In genomic region chr20:1373614-1374013, GRCh38 we compare ENCODE assay signal across 14 cellular contexts. TPM values are rescaled to one million over a fixed set of nuclear protein-coding genes. Genes with fewer than 3 reads are reported as not detected.
A peak's percentile ranks its signal among the peaks of the same experiment; 100 is the strongest.
DNase-seq lines count a peak whose midpoint lies in the region; ATAC-seq and TF ChIP-seq lines count a peak whose summit lies in the region.
"Had no signal": no experiment of that assay in that cellular context is flagged by ENCODE, and none has a peak within 500 bp of the region (broad histone marks: within the 10 kb centered on the region; RNA-seq: fewer than 3 reads in every experiment).

No MANE protein-coding gene starts in this region.

- ATAC-seq in heart right ventricle = no peak

- TF ChIP-seq POLR2A in testis (IDR thresholded peaks at IDR 0.05) = no peak

- no peaks in the 10 kb centered on the region for H3K9me3 ChIP-seq in heart right ventricle
- no peaks in the 10 kb centered on the region for H3K9me3 ChIP-seq in mesodermal cell (ENCODE audit: control insufficient read depth, low read length)
- no peaks in the 10 kb centered on the region for H3K9me3 ChIP-seq in testis

- peaks cover 0 to 69% (median 19%) of the 10 kb centered on the region in 9 donors for H3K36me3 ChIP-seq in heart right ventricle
- H3K36me3 ChIP-seq in mesodermal cell (ENCODE audit: control insufficient read depth, insufficient read depth, low read length) = peaks cover 79% of the 10 kb centered on the region
- no peaks in the 10 kb centered on the region for H3K36me3 ChIP-seq in testis (ENCODE audit: low read depth, missing control alignments)

- H3K4me3 ChIP-seq in heart right ventricle = no peak overlapping the region
- no peak overlapping the region for H3K4me3 ChIP-seq in mesodermal cell (ENCODE audit: extremely low read depth, insufficient read depth, low read length, poor library complexity, severe bottlenecking)
- no peak overlapping the region for H3K4me3 ChIP-seq in testis

- peak overlapping the region in 9 of 10 donors; percentile 33 to 80 (median 71) for H3K27ac ChIP-seq in heart right ventricle
- H3K27ac ChIP-seq in mesodermal cell (ENCODE audit: low read depth, low read length, severe bottlenecking) = peak overlapping the region; percentile 10
- no peak overlapping the region for H3K27ac ChIP-seq in testis

- H3K27me3 ChIP-seq in heart right ventricle (no peaks in the 10 kb centered on the region), testis (no peaks in the 10 kb centered on the region)

- TF ChIP-seq CTCF in heart right ventricle (IDR thresholded peaks at IDR 0.05) = no peak
- no peak for TF ChIP-seq CTCF in testis (IDR thresholded peaks at IDR 0.05)

- 17 to 23% methylated on average over 4 of the region's 4 CpGs for WGBS in heart right ventricle, 2 donors
- WGBS in mesodermal cell (ENCODE audit: insufficient coverage in 2 of 2), 2 experiments = 95 to 100% methylated on average over 4 of the region's 4 CpGs
- 64 to 70% methylated on average over 4 of the region's 4 CpGs for WGBS in testis, 2 donors

- DNase-seq in heart right ventricle (peak in 1 of 2 donors; percentile 4), cardiac septum (ENCODE audit: low spot score) (no peak), dermis blood vessel endothelial cell (peak; percentile 64), testis (peak; percentile 32), posterior vena cava (ENCODE audit: low spot score) (no peak), GM19238 (ENCODE audit: insufficient read length, low spot score) (no peak)
- no peak for DNase-seq in stimulated activated naive CD4-positive, alpha-beta T cell treated with Interleukin-2 at 50 U/mL for 16 hours (lab: John Stamatoyannopoulos, UW)
- DNase-seq: aorta, EL, HCEC 1CT, NCI-H1105 treated with DMSO at 0.1 percent for 48 hours, NCI-H345, T-helper 9 cell had no signal

- H3K4me1 ChIP-seq in heart right ventricle (peaks cover 29 to 94% (median 88%) of the 10 kb centered on the region in 9 donors), mesodermal cell (ENCODE audit: control insufficient read depth, insufficient read depth, low read length, poor library complexity, severe bottlenecking) (peaks cover 53% of the 10 kb centered on the region), testis (peaks cover 7% of the 10 kb centered on the region)

- intact Hi-C loops in heart right ventricle (cut with DNase I) (loop anchor here in 4 of 10 donors (2.0 to 5.0 kb wide), 3 partner anchors 36 to 47 kb away; partner anchors contain the start of gene SDCBP2 (in 2 of the 4)), cardiac septum (cut with DNase I) (loop anchor here (2.0 kb wide), 1 partner anchor 37 kb away; no protein-coding TSS in a partner anchor), testis (cut with DNase I; ENCODE audit: low total_unique reads) (no loop called here), posterior vena cava (cut with DNase I) (no loop called here)

RNA-seq across cellular contexts. Expression of gene FKBP1A, which starts 19.2 kb away (rescaled TPM):
- total RNA-seq in heart right ventricle (100 to 1,000 TPM; 112 to 276 (median 140) TPM), cardiac septum (163 TPM), dermis blood vessel endothelial cell (269 and 390 TPM in 2 replicates), testis (100 to 1,000 TPM in 1 of 2 donors, 10 to 100 TPM in 1; 90.9 to 122 TPM), posterior vena cava (100 to 1,000 TPM; 239 to 274 TPM)
- polyA plus RNA-seq in heart right ventricle (100 to 1,000 TPM; 110 to 311 TPM), testis (ENCODE audit: insufficient read depth, low read depth, low replicate concordance) (182 TPM)
- 453 TPM for polyA plus RNA-seq in mesodermal cell (2013, experiment 1 of 2)
- polyA plus RNA-seq in mesodermal cell (2013, experiment 2 of 2) = 406 TPM

RNA-seq across cellular contexts. Expression of gene SDCBP2, which starts 44.7 kb away (rescaled TPM):
- 1 to 10 TPM in 9 of 10 donors, under 1 TPM in 1; 0.62 to 4.3 (median 1.8) TPM for total RNA-seq in heart right ventricle
- polyA plus RNA-seq in heart right ventricle = 1 to 10 TPM; 2.7 to 4.2 TPM
- total RNA-seq in cardiac septum = 2.7 TPM
- total RNA-seq in dermis blood vessel endothelial cell = 4.6 and 6.0 TPM in 2 replicates
- 9.3 TPM for polyA plus RNA-seq in mesodermal cell (2013, experiment 1 of 2)
- 5.9 TPM for polyA plus RNA-seq in mesodermal cell (2013, experiment 2 of 2)
- total RNA-seq in testis = 1 to 10 TPM; 5.5 to 6.4 TPM
- polyA plus RNA-seq in testis (ENCODE audit: insufficient read depth, low read depth, low replicate concordance) = 10.9 TPM
- 1 to 10 TPM; 3.1 to 5.4 TPM for total RNA-seq in posterior vena cava

Comparison
In these comparisons a context has a peak if more than half of its experiments do, and no peak if none do; other contexts are left out.
1. DNase-seq: peak in dermis blood vessel endothelial cell (single experiment) and testis (single experiment); none in cardiac septum (single experiment), posterior vena cava (single experiment), GM19238 (single experiment) and stimulated activated naive CD4-positive, alpha-beta T cell treated with Interleukin-2 at 50 U/mL for 16 hours (single experiment).
2. H3K27ac ChIP-seq: peak in heart right ventricle (9 of 10) and mesodermal cell (single experiment); none in testis (0 of 2).